Comparison of ENCODE assay signal across 1 cellular context in genomic region chr17:81339180-81339501, GRCh38.
TF ChIP-seq lines count a peak whose summit lies in the region.

No MANE protein-coding gene starts in this region.

TF ChIP-seq in HepG2, 621 proteins besides CTCF, POLR2A, EP300 and RAD21 (continued from another document and continues in another):
- TF ChIP-seq ZNF687 (CRISPR knock-in tag; IDR thresholded peaks at IDR 0.05) (peak; percentile 12), ZNF263 (CRISPR knock-in tag; IDR thresholded peaks at IDR 0.05) (peak; percentile 87), ZNF550 (CRISPR knock-in tag; IDR thresholded peaks at IDR 0.05; ENCODE audit: borderline replicate concordance) (no peak), YEATS4 (CRISPR knock-in tag; IDR thresholded peaks at IDR 0.05; ENCODE audit: borderline replicate concordance) (0 out of 2 replicates have a peak, but pooled peaks have one; percentile 13), KDM6A (CRISPR knock-in tag; IDR thresholded peaks at IDR 0.05; ENCODE audit: low read depth) (0 out of 2 replicates have a peak, but pooled peaks have one; percentile 31), ZNF280B (CRISPR knock-in tag; IDR thresholded peaks at IDR 0.05; ENCODE audit: borderline replicate concordance) (no peak), FIP1L1 (IDR thresholded peaks at IDR 0.05; ENCODE audit: borderline replicate concordance, insufficient read depth, low read depth, low read length) (no peak), ZNF431 (CRISPR knock-in tag; IDR thresholded peaks at IDR 0.05; ENCODE audit: borderline replicate concordance, low read depth) (no peak), ZNF747 (CRISPR knock-in tag; IDR thresholded peaks at IDR 0.05; ENCODE audit: borderline replicate concordance) (no peak), LCORL (IDR thresholded peaks at IDR 0.05) (no peak), LCORL (CRISPR knock-in tag; IDR thresholded peaks at IDR 0.05) (0 out of 2 replicates have a peak, but pooled peaks have one; percentile 1), MBNL3 (CRISPR knock-in tag; conservative IDR thresholded peaks at IDR 0.05) (no peak), CAMTA2 (CRISPR knock-in tag; IDR thresholded peaks at IDR 0.05; ENCODE audit: borderline replicate concordance) (0 out of 2 replicates have a peak, but pooled peaks have one; percentile 17), HOXA5 (CRISPR knock-in tag; IDR thresholded peaks at IDR 0.05) (no peak), ZBTB38 (CRISPR knock-in tag; IDR thresholded peaks at IDR 0.05) (no peak), ZNF34 (CRISPR knock-in tag; IDR thresholded peaks at IDR 0.05; ENCODE audit: borderline replicate concordance) (no peak), ZZZ3 (CRISPR knock-in tag; IDR thresholded peaks at IDR 0.05; ENCODE audit: borderline replicate concordance) (no peak), CCAR2 (optimal IDR thresholded peaks at IDR 0.05; ENCODE audit: low read depth, low read length) (no peak), ZNF543 (CRISPR knock-in tag; IDR thresholded peaks at IDR 0.05) (0 out of 2 replicates have a peak, but pooled peaks have one; percentile 64), FOXA3 (CRISPR knock-in tag; IDR thresholded peaks at IDR 0.05) (peak; percentile 69), TFAP4 (IDR thresholded peaks at IDR 0.05; ENCODE audit: borderline replicate concordance, low read depth) (no peak), ZNF749 (CRISPR knock-in tag; IDR thresholded peaks at IDR 0.05; ENCODE audit: borderline replicate concordance) (0 out of 2 replicates have a peak, but pooled peaks have one; percentile 16), ZNF503 (CRISPR knock-in tag; IDR thresholded peaks at IDR 0.05) (no peak), SOX5 (CRISPR knock-in tag; IDR thresholded peaks at IDR 0.05; ENCODE audit: borderline replicate concordance) (0 out of 2 replicates have a peak, but pooled peaks have one; percentile 46), MIER3 (CRISPR knock-in tag; IDR thresholded peaks at IDR 0.05; ENCODE audit: borderline replicate concordance) (0 out of 2 replicates have a peak, but pooled peaks have one; percentile 23), DNMT1 (CRISPR knock-in tag; IDR thresholded peaks at IDR 0.05) (no peak), JARID2 (CRISPR knock-in tag; IDR thresholded peaks at IDR 0.05; ENCODE audit: insufficient replicate concordance) (no peak), ZNF282 (IDR thresholded peaks at IDR 0.05; ENCODE audit: partially characterized antibody) (no peak), ATF7 (IDR thresholded peaks at IDR 0.05) (no peak), ATF7 (CRISPR knock-in tag; IDR thresholded peaks at IDR 0.05) (no peak), ZSCAN30 (CRISPR knock-in tag; IDR thresholded peaks at IDR 0.05) (no peak), MIXL1 (CRISPR knock-in tag; IDR thresholded peaks at IDR 0.05) (peak; percentile 29; the same call in 1 of the 2 replicates), ZNF790 (CRISPR knock-in tag; IDR thresholded peaks at IDR 0.05; ENCODE audit: borderline replicate concordance) (no peak), PRDM4 (CRISPR knock-in tag; IDR thresholded peaks at IDR 0.05; ENCODE audit: borderline replicate concordance) (no peak), ZNF326 (CRISPR knock-in tag; IDR thresholded peaks at IDR 0.05; ENCODE audit: borderline replicate concordance) (no peak), ZNF784 (CRISPR knock-in tag; IDR thresholded peaks at IDR 0.05; ENCODE audit: borderline replicate concordance) (no peak), PRDM10 (CRISPR knock-in tag; IDR thresholded peaks at IDR 0.05; ENCODE audit: low read depth) (no peak), ZNF781 (CRISPR knock-in tag; IDR thresholded peaks at IDR 0.05; ENCODE audit: borderline replicate concordance, not compliant biosample characterization) (no peak), ELF1 (CRISPR knock-in tag; IDR thresholded peaks at IDR 0.05) (peak; percentile 4; the same call in 1 of the 2 replicates), ZNF879 (CRISPR knock-in tag; IDR thresholded peaks at IDR 0.05) (no peak), SOX13 (IDR thresholded peaks at IDR 0.05) (no peak), SOX13 (CRISPR knock-in tag; conservative IDR thresholded peaks at IDR 0.05 in 1 of 2, IDR thresholded peaks at IDR 0.05 in 1 of 2) (peak in 1 of 2 experiments; percentile 68; a peak in 2 of 4 replicates), NR2F1 (CRISPR knock-in tag; IDR thresholded peaks at IDR 0.05) (no peak), ZEB1 (IDR thresholded peaks at IDR 0.05; ENCODE audit: insufficient replicate concordance, low read depth) (peak; percentile 51), CSRNP1 (CRISPR knock-in tag; IDR thresholded peaks at IDR 0.05) (no peak), SMAD9 (CRISPR knock-in tag; IDR thresholded peaks at IDR 0.05) (no peak), BCL6 (CRISPR knock-in tag; IDR thresholded peaks at IDR 0.05) (0 out of 2 replicates have a peak, but pooled peaks have one; percentile 32), RFXAP (CRISPR knock-in tag; IDR thresholded peaks at IDR 0.05; ENCODE audit: borderline replicate concordance) (no peak), DBP (CRISPR knock-in tag; IDR thresholded peaks at IDR 0.05; ENCODE audit: not compliant biosample characterization) (no peak)
